7 cellular contexts compared by ENCODE assay signal in genomic region chr13:41263261-41263971, GRCh38. TPM values are rescaled to one million over a fixed set of nuclear protein-coding genes. Genes with fewer than 3 reads are reported as not detected.
DNase-seq lines count a peak whose midpoint lies in the region; ATAC-seq and TF ChIP-seq lines count a peak whose summit lies in the region.

TSS of gene MTRF1 (minus strand) at chr13:41263576. CDS start at chr13:41260907, 2,669 bp downstream.

- no peaks in the 10 kb centered on the region for H3K9me3 ChIP-seq in sigmoid colon

- in situ Hi-C loops in astrocyte of the spinal cord (cut with HindIII; ENCODE audit: low sequenced_read_pairs), result no loop called here

- DNase-seq in NCI-H2029 (lab: John Stamatoyannopoulos, UW) (peak; percentile 40), T1000 (lab: John Stamatoyannopoulos, UW) (peak; percentile 30), astrocyte of the spinal cord (ENCODE audit: low read depth, low spot score) (peak; percentile 87), hypothalamus (lab: John Stamatoyannopoulos, UW) (peak; percentile 27 to 96 (median 76)), sigmoid colon (peak; percentile 85)

- no peak for TF ChIP-seq EP300 in sigmoid colon (IDR thresholded peaks at IDR 0.05)

- TF ChIP-seq CTCF in astrocyte of the spinal cord (IDR thresholded peaks at IDR 0.05; ENCODE audit: low read depth, low read length), result no peak
- no peak for TF ChIP-seq CTCF in sigmoid colon (IDR thresholded peaks at IDR 0.05)

- peak within 1 kb of the TSS; percentile 62 to 85 (median 84) for H3K27ac ChIP-seq in sigmoid colon

- H3K27me3 ChIP-seq in sigmoid colon, result no peaks in the 10 kb centered on the region

- peaks cover 0 to 27% (median 3%) of the 10 kb centered on the region in 4 donors for H3K36me3 ChIP-seq in sigmoid colon

- H3K4me3 ChIP-seq in astrocyte of the spinal cord (ENCODE audit: low read depth, low read length) (peak within 1 kb of the TSS; percentile 62), sigmoid colon (peak within 1 kb of the TSS; percentile 44 to 65 (median 64))

- intact Hi-C loops in sigmoid colon (cut with DNase I), result loop anchor here (1.0 to 5.0 kb wide), 3 partner anchors 48 to 131 kb away; partner anchors contain the start of genes KBTBD6 and NAA16

- 0% methylated on average over 32 of the region's 32 CpGs for WGBS in sigmoid colon, 2 donors

- no peak for TF ChIP-seq POLR2A in sigmoid colon (IDR thresholded peaks at IDR 0.05)

- H3K4me1 ChIP-seq in sigmoid colon, result peaks cover 0 to 8% (median 5%) of the 10 kb centered on the region in 4 donors

- ATAC-seq in GM18511 (IDR thresholded peaks at IDR 0.05; ENCODE audit: unreplicated experiment) (peak; percentile 98), HG02981 (IDR thresholded peaks at IDR 0.05; ENCODE audit: unreplicated experiment) (peak; percentile 89)

RNA-seq across cellular contexts. Expression of gene MTRF1, which starts in this region (rescaled TPM):
- total RNA-seq in sigmoid colon, result 10 to 100 TPM; 12.5 to 19.9 (median 15.0) TPM
- polyA plus RNA-seq in sigmoid colon, result 10 to 100 TPM in 1 of 3 donors, 1 to 10 TPM in 2; 9.0 to 12.3 (median 9.7) TPM

Comparison
In these comparisons a context has a peak if more than half of its experiments do, and no peak if none do; other contexts are left out.
1. Peak in every context shown above with its lines: DNase-seq, ATAC-seq, H3K4me3 ChIP-seq and H3K27ac ChIP-seq.
2. DNase-seq: peak in every context shown above with its lines; median percentile 87 in astrocyte of the spinal cord; 85 in sigmoid colon; 76 in hypothalamus; 40 in NCI-H2029; 30 in T1000.